Comparison of ENCODE assay signal across 1 cellular context in the genomic region with DNA sequence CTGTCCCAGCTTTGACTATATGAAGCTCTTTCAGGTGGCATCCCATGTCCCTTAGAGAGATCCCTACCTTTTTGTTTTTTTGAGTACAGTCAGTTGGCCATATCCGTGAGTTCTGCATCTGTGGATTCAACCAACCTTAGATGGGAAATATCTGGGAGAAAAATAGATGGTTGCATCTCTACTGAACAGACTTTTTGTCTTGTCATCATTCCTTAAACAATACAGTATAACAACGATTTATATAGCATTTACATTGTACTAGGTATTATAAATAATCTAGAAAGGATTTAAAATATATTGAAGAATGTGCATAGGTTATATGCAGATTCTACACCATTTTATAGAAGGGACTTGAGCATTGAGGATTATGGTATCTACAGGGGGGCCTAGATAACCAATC.
A peak's percentile ranks its signal among the peaks of the same experiment; 100 is the strongest.
TF ChIP-seq lines count a peak whose summit lies in the region.

No MANE protein-coding gene starts in this region.

TF ChIP-seq in HepG2, 621 proteins besides CTCF, POLR2A, EP300 and RAD21 (continued from another document):
- TF ChIP-seq ZNF567 (CRISPR knock-in tag; IDR thresholded peaks at IDR 0.05; ENCODE audit: borderline replicate concordance), result no peak
- TF ChIP-seq NFE2 (CRISPR knock-in tag; IDR thresholded peaks at IDR 0.05), result no peak
- no peak for TF ChIP-seq HHEX (CRISPR knock-in tag; IDR thresholded peaks at IDR 0.05)
- TF ChIP-seq, protein P1, sequence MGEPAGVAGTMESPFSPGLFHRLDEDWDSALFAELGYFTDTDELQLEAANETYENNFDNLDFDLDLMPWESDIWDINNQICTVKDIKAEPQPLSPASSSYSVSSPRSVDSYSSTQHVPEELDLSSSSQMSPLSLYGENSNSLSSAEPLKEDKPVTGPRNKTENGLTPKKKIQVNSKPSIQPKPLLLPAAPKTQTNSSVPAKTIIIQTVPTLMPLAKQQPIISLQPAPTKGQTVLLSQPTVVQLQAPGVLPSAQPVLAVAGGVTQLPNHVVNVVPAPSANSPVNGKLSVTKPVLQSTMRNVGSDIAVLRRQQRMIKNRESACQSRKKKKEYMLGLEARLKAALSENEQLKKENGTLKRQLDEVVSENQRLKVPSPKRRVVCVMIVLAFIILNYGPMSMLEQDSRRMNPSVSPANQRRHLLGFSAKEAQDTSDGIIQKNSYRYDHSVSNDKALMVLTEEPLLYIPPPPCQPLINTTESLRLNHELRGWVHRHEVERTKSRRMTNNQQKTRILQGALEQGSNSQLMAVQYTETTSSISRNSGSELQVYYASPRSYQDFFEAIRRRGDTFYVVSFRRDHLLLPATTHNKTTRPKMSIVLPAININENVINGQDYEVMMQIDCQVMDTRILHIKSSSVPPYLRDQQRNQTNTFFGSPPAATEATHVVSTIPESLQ (CRISPR knock-in tag; conservative IDR thresholded peaks at IDR 0.05), result no peak
- TF ChIP-seq, protein P2, sequence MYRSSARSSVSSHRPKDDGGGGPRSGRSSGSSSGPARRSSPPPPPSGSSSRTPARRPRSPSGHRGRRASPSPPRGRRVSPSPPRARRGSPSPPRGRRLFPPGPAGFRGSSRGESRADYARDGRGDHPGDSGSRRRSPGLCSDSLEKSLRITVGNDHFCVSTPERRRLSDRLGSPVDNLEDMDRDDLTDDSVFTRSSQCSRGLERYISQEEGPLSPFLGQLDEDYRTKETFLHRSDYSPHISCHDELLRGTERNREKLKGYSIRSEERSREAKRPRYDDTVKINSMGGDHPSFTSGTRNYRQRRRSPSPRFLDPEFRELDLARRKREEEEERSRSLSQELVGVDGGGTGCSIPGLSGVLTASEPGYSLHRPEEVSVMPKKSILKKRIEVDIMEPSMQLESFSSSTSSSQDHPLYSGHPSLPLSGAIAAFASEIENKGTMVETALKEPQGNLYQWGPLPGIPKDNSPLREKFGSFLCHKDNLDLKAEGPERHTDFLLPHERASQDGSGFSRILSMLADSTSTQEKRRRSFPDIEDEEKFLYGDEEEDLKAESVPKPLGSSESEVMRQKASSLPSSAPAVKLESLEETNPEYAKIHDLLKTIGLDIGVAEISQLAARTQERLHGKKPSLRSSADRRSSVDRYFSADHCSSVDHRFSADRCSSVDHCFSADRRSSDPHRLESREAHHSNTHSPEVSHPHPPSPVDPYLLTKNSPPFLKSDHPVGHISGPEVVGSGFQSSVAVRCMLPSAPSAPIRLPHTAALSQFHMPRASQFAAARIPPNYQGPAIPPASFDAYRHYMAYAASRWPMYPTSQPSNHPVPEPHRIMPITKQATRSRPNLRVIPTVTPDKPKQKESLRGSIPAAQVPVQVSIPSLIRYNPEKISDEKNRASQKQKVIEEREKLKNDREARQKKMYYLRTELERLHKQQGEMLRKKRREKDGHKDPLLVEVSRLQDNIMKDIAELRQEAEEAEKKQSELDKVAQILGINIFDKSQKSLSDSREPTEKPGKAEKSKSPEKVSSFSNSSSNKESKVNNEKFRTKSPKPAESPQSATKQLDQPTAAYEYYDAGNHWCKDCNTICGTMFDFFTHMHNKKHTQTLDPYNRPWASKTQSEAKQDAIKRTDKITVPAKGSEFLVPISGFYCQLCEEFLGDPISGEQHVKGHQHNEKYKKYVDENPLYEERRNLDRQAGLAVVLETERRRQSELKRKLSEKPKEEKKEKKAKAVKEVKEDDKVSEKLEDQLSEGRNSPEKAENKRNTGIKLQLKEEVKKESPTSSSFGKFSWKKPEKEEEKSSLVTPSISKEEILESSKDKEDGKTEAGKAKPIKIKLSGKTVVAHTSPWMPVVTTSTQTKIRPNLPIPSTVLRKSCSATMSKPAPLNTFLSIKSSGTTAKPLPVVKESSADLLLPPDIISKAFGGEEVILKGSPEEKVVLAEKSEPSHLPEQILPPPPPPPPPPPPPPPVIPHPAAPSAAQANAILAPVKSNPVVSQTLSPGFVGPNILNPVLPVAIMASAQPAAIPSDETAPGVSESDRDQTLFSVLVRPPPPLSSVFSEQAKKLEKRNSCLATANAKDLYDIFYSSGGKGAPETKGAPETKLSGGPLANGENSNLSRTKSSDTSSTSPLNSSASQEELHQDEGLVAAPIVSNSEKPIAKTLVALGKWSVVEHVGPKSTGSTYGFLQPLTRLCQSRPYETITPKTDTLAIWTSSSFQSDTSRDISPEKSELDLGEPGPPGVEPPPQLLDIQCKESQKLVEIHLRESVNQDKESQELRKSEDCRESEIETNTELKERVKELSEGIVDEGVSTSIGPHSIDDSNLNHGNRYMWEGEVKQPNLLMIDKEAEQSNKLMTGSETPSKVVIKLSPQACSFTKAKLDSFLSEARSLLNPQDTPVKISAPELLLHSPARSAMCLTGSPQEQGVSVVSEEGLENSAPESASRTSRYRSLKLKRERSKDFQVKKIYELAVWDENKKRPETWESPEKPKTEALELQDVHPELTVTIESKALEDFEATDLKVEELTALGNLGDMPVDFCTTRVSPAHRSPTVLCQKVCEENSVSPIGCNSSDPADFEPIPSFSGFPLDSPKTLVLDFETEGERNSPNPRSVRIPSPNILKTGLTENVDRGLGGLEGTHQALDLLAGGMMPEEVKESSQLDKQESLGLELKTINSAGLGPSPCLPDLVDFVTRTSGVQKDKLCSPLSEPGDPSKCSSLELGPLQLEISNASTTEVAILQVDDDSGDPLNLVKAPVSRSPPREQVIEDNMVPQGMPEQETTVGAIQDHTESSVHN (CRISPR knock-in tag; IDR thresholded peaks at IDR 0.05), result no peak
- no peak for TF ChIP-seq TCF7L2 (IDR thresholded peaks at IDR 0.05; ENCODE audit: low read depth, low read length)
- TF ChIP-seq MAFK (conservative IDR thresholded peaks at IDR 0.05 in 1 of 2, IDR thresholded peaks at IDR 0.05 in 1 of 2; ENCODE audit: low read length in 2 of 2), result peak; percentile 55 to 78; a peak in 3 of 4 replicates
- TF ChIP-seq MAFF (IDR thresholded peaks at IDR 0.05; ENCODE audit: low read depth, low read length), result 0 out of 2 replicates have a peak, but pooled peaks have one; percentile 51
- no peak for TF ChIP-seq SRY (CRISPR knock-in tag; IDR thresholded peaks at IDR 0.05)
